ENCODE assay signal across 8 cellular contexts in the genomic region with DNA sequence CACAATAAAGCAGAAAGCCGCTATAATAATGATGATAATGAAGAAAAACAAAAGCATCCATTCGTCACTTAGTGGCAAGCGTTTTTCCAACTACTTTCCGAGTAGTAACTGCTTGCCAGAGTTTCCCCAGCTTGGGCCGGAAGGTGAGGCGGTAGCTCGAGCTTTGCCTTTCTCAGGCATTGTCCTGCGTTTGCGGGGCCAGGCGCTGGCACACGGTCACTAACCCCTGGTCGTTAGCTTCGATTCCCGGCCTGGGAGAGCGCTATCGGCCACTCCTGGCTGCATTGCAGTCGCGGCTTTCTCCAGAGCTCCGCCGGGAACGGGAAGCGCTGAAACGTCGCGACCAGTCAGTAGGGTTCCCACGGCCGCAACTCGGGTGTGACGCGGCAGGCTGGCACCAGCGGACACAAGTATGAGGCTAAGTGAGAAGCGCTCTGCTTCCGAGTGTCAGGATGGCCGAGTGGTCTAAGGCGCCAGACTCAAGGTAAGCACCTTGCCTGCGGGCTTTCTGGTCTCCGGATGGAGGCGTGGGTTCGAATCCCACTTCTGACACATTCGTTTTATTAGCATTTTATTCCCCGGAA. TPM values are rescaled to one million over a fixed set of nuclear protein-coding genes. Genes with fewer than 3 reads are reported as not detected.
A peak's percentile ranks its signal among the peaks of the same experiment; 100 is the strongest.
DNase-seq lines count a peak whose midpoint lies in the region; ATAC-seq and TF ChIP-seq lines count a peak whose summit lies in the region.

No MANE protein-coding gene starts in this region.

- H3K4me3 ChIP-seq in GM06990 (replicated peaks; ENCODE audit: low read depth, low read length) (peak overlapping the region; percentile 73), SK-N-SH (ENCODE audit: low read depth in 2 of 2, low read length in 1 of 2) (peak overlapping the region; percentile 77 to 99), ovary (peak overlapping the region; percentile 69), thyroid gland (replicated peaks in 1 of 3) (peak overlapping the region; percentile 13 to 66 (median 47))

- H3K4me1 ChIP-seq in SK-N-SH (ENCODE audit: control insufficient read depth in 1 of 2, insufficient read depth in 2 of 2, low read depth in 1 of 2, low read length in 1 of 2) (peaks cover 0 to 5% of the 10 kb centered on the region in 2 experiments; a peak in 2 of 4 replicates), ovary (ENCODE audit: insufficient read depth) (no peaks in the 10 kb centered on the region), thyroid gland (peaks cover 0 to 9% of the 10 kb centered on the region in 2 donors)

- H3K27ac ChIP-seq in SK-N-SH (ENCODE audit: low read depth in 2 of 2, low read length in 1 of 2) (peak overlapping the region; percentile 93 to 99), ovary (peak overlapping the region; percentile 94 to 95), thyroid gland (peak overlapping the region; percentile 97 to 100 (median 99))

- TF ChIP-seq EP300 in SK-N-SH (IDR thresholded peaks at IDR 0.05; ENCODE audit: borderline replicate concordance in 1 of 2, low read depth in 1 of 2, low read length in 1 of 2) (peak in 1 of 2 experiments; percentile 50; a peak in 2 of 4 replicates), ovary (IDR thresholded peaks at IDR 0.05) (no peak)

- intact Hi-C loops in Right ventricle myocardium inferior (cut with DNase I): loop anchor here (1.0 kb wide), 3 partner anchors 10 to 47 kb away; a partner anchor contains a TSS
- intact Hi-C loops in ovary (cut with DNase I): no loop called here
- intact Hi-C loops in thyroid gland (cut with DNase I): no loop called here

- no peaks in the 10 kb centered on the region for H3K9me3 Mint-ChIP-seq in activated naive CD8-positive, alpha-beta T cell (ENCODE audit: low read depth)

- H3F3A ChIP-seq in SK-N-SH (replicated peaks; ENCODE audit: insufficient read depth): peaks cover 38% of the 10 kb centered on the region

- H3K36me3 Mint-ChIP-seq in activated naive CD8-positive, alpha-beta T cell: no peaks in the 10 kb centered on the region

- H4K20me1 ChIP-seq in SK-N-SH (ENCODE audit: insufficient read depth): no peaks in the 10 kb centered on the region; the same call in 1 of the 2 replicates

- H3K36me3 ChIP-seq in GM06990 (ENCODE audit: control insufficient read depth, insufficient read depth, low read length) (no peaks in the 10 kb centered on the region), SK-N-SH (replicated peaks in 1 of 2; ENCODE audit: control insufficient read depth in 1 of 2, insufficient read depth in 2 of 2, low read length in 1 of 2) (no peaks in the 10 kb centered on the region), ovary (no peaks in the 10 kb centered on the region), thyroid gland (no peaks in the 10 kb centered on the region)

- POLR2A ChIA-PET in SK-N-SH (lab: Yijun Ruan, JAX): interaction anchor here (1.2 to 3.1 kb wide), 4 partner anchors 10 to 47 kb away, joined by 3 to 18 read pairs (median 7); a partner anchor contains a TSS

- TF ChIP-seq CTCF in GM06990 (IDR thresholded peaks at IDR 0.05; ENCODE audit: insufficient read depth, low read length, poor library complexity, severe bottlenecking) (no peak), SK-N-SH (IDR thresholded peaks at IDR 0.05) (no peak), ovary (IDR thresholded peaks at IDR 0.05) (no peak), thyroid gland (IDR thresholded peaks at IDR 0.05) (no peak)

- peak overlapping the region; percentile 95 for H3K4me2 ChIP-seq in SK-N-SH

- H3K4me3 Mint-ChIP-seq in activated naive CD8-positive, alpha-beta T cell: peak overlapping the region; percentile 95

- no peaks in the 10 kb centered on the region for H3K27me3 Mint-ChIP-seq in activated naive CD8-positive, alpha-beta T cell

- ATAC-seq in HG02610 (IDR thresholded peaks at IDR 0.05; ENCODE audit: unreplicated experiment) (peak; percentile 74), Right ventricle myocardium inferior (peak; percentile 94)

- no peaks in the 10 kb centered on the region for H3K79me2 ChIP-seq in SK-N-SH (ENCODE audit: insufficient read depth)

- peak; percentile 50 for TF ChIP-seq POLR2A in ovary (IDR thresholded peaks at IDR 0.05)
- TF ChIP-seq POLR2A in thyroid gland (IDR thresholded peaks at IDR 0.05): peak in 1 of 2 donors; percentile 53

- H3K9me2 ChIP-seq in SK-N-SH: no peaks in the 10 kb centered on the region

- TF ChIP-seq RAD21 in SK-N-SH (IDR thresholded peaks at IDR 0.05; ENCODE audit: low read length): no peak

- CTCF ChIA-PET in SK-N-SH (lab: Yijun Ruan, JAX): interaction anchor here (0.8 to 4.3 kb wide), 6 partner anchors 9 to 53 kb away, joined by 3 to 19 read pairs (median 5); a partner anchor contains a TSS

- H3K9ac ChIP-seq in SK-N-SH: peak overlapping the region; percentile 97

- H2AFZ ChIP-seq in SK-N-SH (ENCODE audit: low read depth): peak overlapping the region; percentile 98

- DNase-seq in GM06990 (ENCODE audit: extremely low read depth, insufficient read length) (peak; percentile 95), NCI-H1092 (lab: John Stamatoyannopoulos, UW) (peak; percentile 94), SK-N-SH (peak; percentile 84), Right ventricle myocardium inferior (ENCODE audit: missing footprints) (peak; percentile 96), ovary (peak; percentile 95 to 98 (median 97)), thyroid gland (peak; percentile 95)

- H3K27me3 ChIP-seq in GM06990 (replicated peaks; ENCODE audit: control insufficient read depth, insufficient read depth, low read length): no peaks in the 10 kb centered on the region
- no peaks in the 10 kb centered on the region for H3K27me3 ChIP-seq in SK-N-SH (ENCODE audit: insufficient read depth)
- no peaks in the 10 kb centered on the region for H3K27me3 ChIP-seq in ovary
- H3K27me3 ChIP-seq in thyroid gland: no peaks in the 10 kb centered on the region

- 1% methylated on average over 27 of the region's 41 CpGs for whole genome bisulfite sequencing in SK-N-SH (ENCODE audit: low lambda C conversion rate)
- 0 to 1% (median 0%) methylated on average over 41 of the region's 41 CpGs for WGBS in ovary, 3 donors
- WGBS in thyroid gland, 2 donors: 0 to 1% methylated on average over 21 to 37 of the region's 41 CpGs

- H3K27ac Mint-ChIP-seq in activated naive CD8-positive, alpha-beta T cell: peak overlapping the region; percentile 97

- H3K4me1 Mint-ChIP-seq in activated naive CD8-positive, alpha-beta T cell (ENCODE audit: low read depth): peaks cover 15% of the 10 kb centered on the region

- H3K9me3 ChIP-seq in SK-N-SH (no peaks in the 10 kb centered on the region), ovary (no peaks in the 10 kb centered on the region), thyroid gland (no peaks in the 10 kb centered on the region)

TF ChIP-seq in SK-N-SH, 30 proteins besides CTCF, POLR2A, EP300 and RAD21 (continues in another document):
- TF ChIP-seq TAF1 (IDR thresholded peaks at IDR 0.05; ENCODE audit: borderline replicate concordance, low read depth, low read length) (0 out of 2 replicates have a peak, but pooled peaks have one; percentile 40), JUND (IDR thresholded peaks at IDR 0.05) (no peak), GATA2 (CRISPR knock-in tag; IDR thresholded peaks at IDR 0.05) (0 out of 2 replicates have a peak, but pooled peaks have one; percentile 30), NRF1 (IDR thresholded peaks at IDR 0.05; ENCODE audit: low read depth, low read length) (no peak), MEF2A (IDR thresholded peaks at IDR 0.05; ENCODE audit: borderline replicate concordance, low read depth) (no peak), TEAD4 (IDR thresholded peaks at IDR 0.05; ENCODE audit: borderline replicate concordance, insufficient read depth) (peak; percentile 93), ELF1 (IDR thresholded peaks at IDR 0.05) (peak; percentile 46; the same call in 1 of the 2 replicates)
- TF ChIP-seq, protein P1, sequence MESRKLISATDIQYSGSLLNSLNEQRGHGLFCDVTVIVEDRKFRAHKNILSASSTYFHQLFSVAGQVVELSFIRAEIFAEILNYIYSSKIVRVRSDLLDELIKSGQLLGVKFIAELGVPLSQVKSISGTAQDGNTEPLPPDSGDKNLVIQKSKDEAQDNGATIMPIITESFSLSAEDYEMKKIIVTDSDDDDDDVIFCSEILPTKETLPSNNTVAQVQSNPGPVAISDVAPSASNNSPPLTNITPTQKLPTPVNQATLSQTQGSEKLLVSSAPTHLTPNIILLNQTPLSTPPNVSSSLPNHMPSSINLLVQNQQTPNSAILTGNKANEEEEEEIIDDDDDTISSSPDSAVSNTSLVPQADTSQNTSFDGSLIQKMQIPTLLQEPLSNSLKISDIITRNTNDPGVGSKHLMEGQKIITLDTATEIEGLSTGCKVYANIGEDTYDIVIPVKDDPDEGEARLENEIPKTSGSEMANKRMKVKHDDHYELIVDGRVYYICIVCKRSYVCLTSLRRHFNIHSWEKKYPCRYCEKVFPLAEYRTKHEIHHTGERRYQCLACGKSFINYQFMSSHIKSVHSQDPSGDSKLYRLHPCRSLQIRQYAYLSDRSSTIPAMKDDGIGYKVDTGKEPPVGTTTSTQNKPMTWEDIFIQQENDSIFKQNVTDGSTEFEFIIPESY (IDR thresholded peaks at IDR 0.05; ENCODE audit: borderline replicate concordance, low read depth): peak; percentile 48; the same call in 1 of the 2 replicates

RNA-seq across cellular contexts. Expression of a gene that starts 14.6 kb away (rescaled TPM):
- polyA plus RNA-seq in SK-N-SH (2012; rRNA removed): 47.0 and 62.9 TPM in 2 replicates
- polyA plus RNA-seq in SK-N-SH (2012; cell fraction: cytosol; rRNA removed): 8.9 and 14.8 TPM in 2 replicates
- polyA plus RNA-seq in SK-N-SH (2012; cell fraction: nucleus; rRNA removed): 466 and 588 TPM in 2 replicates
- 20.8 TPM for total RNA-seq in Right ventricle myocardium inferior
- total RNA-seq in ovary: 10 to 100 TPM; 27.4 to 47.7 (median 35.4) TPM
- polyA plus RNA-seq in ovary: 10 to 100 TPM; 13.2 to 47.4 TPM
- total RNA-seq in thyroid gland: 10 to 100 TPM; 17.2 to 59.7 (median 34.1) TPM

RNA-seq across cellular contexts. Expression of a gene that starts 32.5 kb away (rescaled TPM):
- polyA plus RNA-seq in SK-N-SH (2012; rRNA removed): 6.4 and 9.9 TPM in 2 replicates
- 6.4 and 7.2 TPM in 2 replicates for polyA plus RNA-seq in SK-N-SH (2012; cell fraction: cytosol; rRNA removed)
- 18.4 and 20.4 TPM in 2 replicates for polyA plus RNA-seq in SK-N-SH (2012; cell fraction: nucleus; rRNA removed)
- 2.9 TPM for total RNA-seq in Right ventricle myocardium inferior
- total RNA-seq in ovary: 10 to 100 TPM in 1 of 7 donors, 1 to 10 TPM in 6; 3.9 to 10.7 (median 7.7) TPM
- 1 to 10 TPM; 6.7 to 6.8 TPM for polyA plus RNA-seq in ovary
- 10 to 100 TPM; 10.0 to 20.3 (median 14.4) TPM for total RNA-seq in thyroid gland

RNA-seq across cellular contexts. Expression of a gene that starts 35.5 kb away (rescaled TPM):
- polyA plus RNA-seq in SK-N-SH (2012; rRNA removed): 14.2 and 16.0 TPM in 2 replicates
- polyA plus RNA-seq in SK-N-SH (2012; cell fraction: cytosol; rRNA removed): 9.0 and 12.7 TPM in 2 replicates
- polyA plus RNA-seq in SK-N-SH (2012; cell fraction: nucleus; rRNA removed): 24.5 and 34.1 TPM in 2 replicates
- total RNA-seq in Right ventricle myocardium inferior: 40.3 TPM
- total RNA-seq in ovary: 10 to 100 TPM; 15.1 to 29.5 (median 21.6) TPM
- 10 to 100 TPM in 1 of 2 donors, 1 to 10 TPM in 1; 7.3 to 10.8 TPM for polyA plus RNA-seq in ovary
- 10 to 100 TPM; 43.5 to 82.2 (median 53.7) TPM for total RNA-seq in thyroid gland

RNA-seq across cellular contexts. Expression of a gene that starts 47.8 kb away (rescaled TPM):
- 32.1 and 37.3 TPM in 2 replicates for polyA plus RNA-seq in SK-N-SH (2012; rRNA removed)
- 16.7 and 25.0 TPM in 2 replicates for polyA plus RNA-seq in SK-N-SH (2012; cell fraction: cytosol; rRNA removed)
- polyA plus RNA-seq in SK-N-SH (2012; cell fraction: nucleus; rRNA removed): 57.5 and 58.1 TPM in 2 replicates
- 22.2 TPM for total RNA-seq in Right ventricle myocardium inferior
- 10 to 100 TPM in 6 of 7 donors, 1 to 10 TPM in 1; 9.4 to 16.8 (median 13.9) TPM for total RNA-seq in ovary
- 10 to 100 TPM in 1 of 2 donors, 1 to 10 TPM in 1; 8.1 to 13.8 TPM for polyA plus RNA-seq in ovary
- 10 to 100 TPM; 25.2 to 32.0 (median 30.0) TPM for total RNA-seq in thyroid gland

Comparison
In these comparisons a context has a peak if more than half of its experiments do, and no peak if none do; other contexts are left out.
1. Peak in every context shown above with its lines: DNase-seq, ATAC-seq, H3K4me3 ChIP-seq and H3K27ac ChIP-seq.